8 cellular contexts compared by ENCODE assay signal in genomic region chr2:158191076-158191566, GRCh38.
DNase-seq lines count a peak whose midpoint lies in the region; ATAC-seq and TF ChIP-seq lines count a peak whose summit lies in the region.

No MANE protein-coding gene starts in this region.

- H3K27me3 ChIP-seq in MM.1S (replicated peaks; ENCODE audit: insufficient read depth, low read length) = peaks cover 16% of the 10 kb centered on the region

- no peaks in the 10 kb centered on the region for H3K79me2 ChIP-seq in MM.1S (ENCODE audit: low read length)

- no peaks in the 10 kb centered on the region for H3K9me2 ChIP-seq in MM.1S (replicated peaks; ENCODE audit: insufficient read depth, low read length)

- H3K4me3 ChIP-seq in MM.1S (ENCODE audit: low read length) (peak overlapping the region; percentile 29; the same call in 1 of the 2 replicates), coronary artery (peak overlapping the region; percentile 45)

- H3K4me2 ChIP-seq in MM.1S (ENCODE audit: low read depth, low read length) = peak overlapping the region; percentile 63

- H3F3A ChIP-seq in MM.1S (ENCODE audit: insufficient read depth, low read length) = peaks cover 18% of the 10 kb centered on the region

- peak; percentile 48 for DNase-seq in H4 (ENCODE audit: low spot score)
- DNase-seq in MM.1S = peak; percentile 72
- DNase-seq in coronary artery (ENCODE audit: low spot score) = no peak
- peak; percentile 4 to 18 (median 4) for DNase-seq in stimulated activated CD4-positive, alpha-beta T cell treated with anti-CD3 and anti-CD28 coated beads, TNF-alpha, amount 100 ng/mL, for 48 hours (ENCODE audit: low read depth in 3 of 3)
- DNase-seq in GF-D8 (lab: John Stamatoyannopoulos, UW) = no peak
- no peak for DNase-seq in NCI-H226
- DNase-seq in effector CD8-positive, alpha-beta T cell (lab: John Stamatoyannopoulos, UW) = no peak

- no peaks in the 10 kb centered on the region for H3K9me3 ChIP-seq in MM.1S (replicated peaks; ENCODE audit: insufficient read depth, low read length)

- peak overlapping the region; percentile 17; the same call in 1 of the 2 replicates for H3K27ac ChIP-seq in MM.1S (ENCODE audit: low read length)
- H3K27ac ChIP-seq in coronary artery = no peak overlapping the region

- peaks cover 22% of the 10 kb centered on the region for H3K4me1 ChIP-seq in MM.1S (ENCODE audit: low read length)

- no peak overlapping the region for H2AFZ ChIP-seq in MM.1S (ENCODE audit: low read length)

- peak; percentile 85 for ATAC-seq in GM18517 (IDR thresholded peaks at IDR 0.05; ENCODE audit: unreplicated experiment)

- no peaks in the 10 kb centered on the region for H3K36me3 ChIP-seq in MM.1S (replicated peaks; ENCODE audit: insufficient read depth, low read length)

- no peak for TF ChIP-seq CTCF in MM.1S (IDR thresholded peaks at IDR 0.05; ENCODE audit: low read length)
- TF ChIP-seq CTCF in coronary artery (IDR thresholded peaks at IDR 0.05) = no peak

- H4K20me1 ChIP-seq in MM.1S (ENCODE audit: insufficient read depth, low read length) = no peaks in the 10 kb centered on the region

- no peak overlapping the region for H3K9ac ChIP-seq in MM.1S (ENCODE audit: low read length)

Comparison
In these comparisons a context has a peak if more than half of its experiments do, and no peak if none do; other contexts are left out.
1. DNase-seq: peak in H4 (single experiment), MM.1S (single experiment) and stimulated activated CD4-positive, alpha-beta T cell treated with anti-CD3 and anti-CD28 coated beads, TNF-alpha, amount 100 ng/mL, for 48 hours (3 of 3); none in coronary artery (single experiment), GF-D8 (single experiment), NCI-H226 (single experiment) and effector CD8-positive, alpha-beta T cell (single experiment).